ENCODE assay signal across 20 cellular contexts in genomic region chr12:128531153-128531552, GRCh38.
DNase-seq lines count a peak whose midpoint lies in the region; ATAC-seq and TF ChIP-seq lines count a peak whose summit lies in the region.
"Had no signal": no experiment of that assay in that cellular context is flagged by ENCODE, and none has a peak within 500 bp of the region (broad histone marks: within the 10 kb centered on the region; RNA-seq: fewer than 3 reads in every experiment).

No MANE protein-coding gene starts in this region.

- H3K36me3 ChIP-seq in DOHH2 (ENCODE audit: control insufficient read depth, low read length) (no peaks in the 10 kb centered on the region), Karpas-422 (ENCODE audit: insufficient read depth, low read length) (no peaks in the 10 kb centered on the region), OCI-LY7 (ENCODE audit: insufficient read depth, low read length) (no peaks in the 10 kb centered on the region)
- H3K36me3 ChIP-seq: ascending aorta, spleen, vagina had no signal

- no peaks in the 10 kb centered on the region for H3K9me2 ChIP-seq in DOHH2 (replicated peaks; ENCODE audit: control insufficient read depth, low read length)
- no peaks in the 10 kb centered on the region for H3K9me2 ChIP-seq in Karpas-422 (replicated peaks; ENCODE audit: insufficient read depth, low read length)
- H3K9me2 ChIP-seq in OCI-LY7 (ENCODE audit: insufficient read depth, low read length): no peaks in the 10 kb centered on the region

- no peak overlapping the region for H3K4me3 ChIP-seq in DOHH2 (ENCODE audit: low read length)
- H3K4me3 ChIP-seq in Karpas-422 (ENCODE audit: low read length): no peak overlapping the region
- no peak overlapping the region for H3K4me3 ChIP-seq in OCI-LY7 (ENCODE audit: low read depth, low read length, poor library complexity, severe bottlenecking)
- H3K4me3 ChIP-seq: ascending aorta, PC-9, spleen, vagina had no signal

- H3K9me3 ChIP-seq in DOHH2 (ENCODE audit: control insufficient read depth, insufficient read depth, low read length) (no peaks in the 10 kb centered on the region), Karpas-422 (ENCODE audit: low read length) (no peaks in the 10 kb centered on the region), OCI-LY7 (ENCODE audit: low read length) (no peaks in the 10 kb centered on the region)
- H3K9me3 ChIP-seq: ascending aorta, vagina had no signal

- H3K79me2 ChIP-seq in DOHH2 (ENCODE audit: control insufficient read depth, low read length): no peaks in the 10 kb centered on the region
- no peaks in the 10 kb centered on the region for H3K79me2 ChIP-seq in Karpas-422 (ENCODE audit: low read length)
- H3K79me2 ChIP-seq in OCI-LY7 (ENCODE audit: insufficient read depth, low read depth, low read length): no peaks in the 10 kb centered on the region

- TF ChIP-seq CTCF in DOHH2 (IDR thresholded peaks at IDR 0.05; ENCODE audit: low read depth, low read length, poor library complexity, severe bottlenecking) (peak; percentile 42), OCI-LY7 (conservative IDR thresholded peaks at IDR 0.05; ENCODE audit: low read length) (peak; percentile 84)

- no TSS peak for BruUV-seq in OCI-LY7 (replicated peaks; lab: Mats Ljungman, UMichigan)

- H3K27ac ChIP-seq in DOHH2 (ENCODE audit: low read depth, low read length): no peak overlapping the region
- no peak overlapping the region for H3K27ac ChIP-seq in Karpas-422 (ENCODE audit: low read length)
- no peak overlapping the region for H3K27ac ChIP-seq in OCI-LY7 (ENCODE audit: low read depth, low read length, poor library complexity, severe bottlenecking)
- H3K27ac ChIP-seq: ascending aorta, PC-9, spleen, vagina had no signal

- DNase-seq in Karpas-422 (peak; percentile 45), OCI-LY7 (ENCODE audit: low spot score) (peak; percentile 65), kidney tubule cell (ENCODE audit: low spot score) (peak; percentile 3), hippocampal formation (lab: John Stamatoyannopoulos, UW) (no peak), iPS-NIHi11 (ENCODE audit: low spot score) (no peak), DMS79 treated with DMSO at 0.1 percent for 48 hours (lab: John Stamatoyannopoulos, UW) (no peak)
- DNase-seq: activated B cell treated with CpG ODN at 0.5 μM for 24 hours; activated CD8-positive, alpha-beta memory T cell treated with anti-CD3 and anti-CD28 coated beads, Interleukin-2, amount 10 ng/mL, durations not matched to agents 7 days and 5 days; activated gamma-delta T cell treated with Interleukin-2 at 50 U/mL for 16 hours; erythroblast; head of caudate nucleus; kidney glomerular epithelial cell; NCI-H2171; PC-9; posterior cingulate gyrus; spleen had no signal

- H3F3A ChIP-seq in DOHH2 (ENCODE audit: control insufficient read depth, insufficient read depth): no peaks in the 10 kb centered on the region

- POLR2A ChIA-PET in OCI-LY7 (lab: Charles Lee): no interaction called here

- no peaks in the 10 kb centered on the region for H3K27me3 ChIP-seq in DOHH2 (ENCODE audit: control insufficient read depth, low read length)
- H3K27me3 ChIP-seq in Karpas-422 (ENCODE audit: low read length): no peaks in the 10 kb centered on the region
- H3K27me3 ChIP-seq: ascending aorta, vagina had no signal

- H2AFZ ChIP-seq in Karpas-422 (ENCODE audit: low read length): no peak overlapping the region
- H2AFZ ChIP-seq in OCI-LY7 (ENCODE audit: low read length): peak overlapping the region; percentile 19; the same call in 1 of the 2 replicates
- H2AFZ ChIP-seq: PC-9 had no signal

- H4K20me1 ChIP-seq in DOHH2 (ENCODE audit: control insufficient read depth, insufficient read depth, low read depth, low read length) (no peaks in the 10 kb centered on the region), Karpas-422 (ENCODE audit: insufficient read depth, low read depth, low read length) (no peaks in the 10 kb centered on the region), OCI-LY7 (ENCODE audit: insufficient read depth, low read length) (no peaks in the 10 kb centered on the region)

- H3K4me2 ChIP-seq in DOHH2 (ENCODE audit: low read length) (no peak overlapping the region), Karpas-422 (ENCODE audit: low read depth, low read length, poor library complexity, severe bottlenecking) (no peak overlapping the region), OCI-LY7 (ENCODE audit: low read length) (no peak overlapping the region)
- H3K4me2 ChIP-seq: PC-9 had no signal

- CTCF ChIA-PET in OCI-LY7 (lab: Charles Lee; ENCODE audit: unreplicated experiment): no interaction called here

- H3K4me1 ChIP-seq in DOHH2 (ENCODE audit: control insufficient read depth, low read length) (peaks cover 15% of the 10 kb centered on the region), Karpas-422 (ENCODE audit: low read length) (no peaks in the 10 kb centered on the region), OCI-LY7 (ENCODE audit: insufficient read depth, low read length, poor library complexity, severe bottlenecking) (peaks cover 20% of the 10 kb centered on the region)
- H3K4me1 ChIP-seq: ascending aorta, spleen, vagina had no signal

- H3K9ac ChIP-seq in Karpas-422 (ENCODE audit: low read length): no peak overlapping the region

- intact Hi-C loops in OCI-LY7 (cut with micrococcal nuclease; ENCODE audit: unreplicated experiment): loop anchor here (2.0 to 5.0 kb wide), 3 partner anchors 112 to 1380 kb away; no protein-coding TSS in a partner anchor

- no peak for ATAC-seq in GM19397 (IDR thresholded peaks at IDR 0.05; ENCODE audit: unreplicated experiment)
- ATAC-seq: activated CD8-positive, alpha-beta memory T cell treated with anti-CD3 and anti-CD28 coated beads, Interleukin-2, amount 10 ng/mL, durations not matched to agents 7 days and 5 days had no signal

Comparison
In these comparisons a context has a peak if more than half of its experiments do, and no peak if none do; other contexts are left out.
1. DNase-seq: peak in Karpas-422 (single experiment), OCI-LY7 (single experiment) and kidney tubule cell (single experiment); none in hippocampal formation (0 of 2), iPS-NIHi11 (single experiment) and DMS79 treated with DMSO at 0.1 percent for 48 hours (single experiment).